18 cellular contexts compared by ENCODE assay signal in genomic region chr7:16350634-16351033, GRCh38.
DNase-seq lines count a peak whose midpoint lies in the region; ATAC-seq and TF ChIP-seq lines count a peak whose summit lies in the region.
"Had no signal": no experiment of that assay in that cellular context is flagged by ENCODE, and none has a peak within 500 bp of the region (broad histone marks: within the 10 kb centered on the region; RNA-seq: fewer than 3 reads in every experiment).

No MANE protein-coding gene starts in this region.

- no peaks in the 10 kb centered on the region for H3K36me3 ChIP-seq in thyroid gland
- H3K36me3 ChIP-seq: lower lobe of right lung had no signal

- ATAC-seq in GM18499 (IDR thresholded peaks at IDR 0.05; ENCODE audit: insufficient read depth, unreplicated experiment): peak; percentile 65
- peak; percentile 41 for ATAC-seq in GM19328 (IDR thresholded peaks at IDR 0.05; ENCODE audit: unreplicated experiment)
- peak; percentile 71 for ATAC-seq in GM21737 (IDR thresholded peaks at IDR 0.05; ENCODE audit: unreplicated experiment)
- ATAC-seq in HG03103 (IDR thresholded peaks at IDR 0.05; ENCODE audit: low read depth, unreplicated experiment): peak; percentile 60
- ATAC-seq in GM21528 (IDR thresholded peaks at IDR 0.05; ENCODE audit: low FRiP score, unreplicated experiment): no peak
- ATAC-seq: HepG2, lower lobe of right lung had no signal

- no peak for TF ChIP-seq CTCF in thyroid gland (IDR thresholded peaks at IDR 0.05)

- H3K4me3 ChIP-seq in thyroid gland (replicated peaks in 1 of 3): no peak overlapping the region
- H3K4me3 ChIP-seq: lower lobe of right lung had no signal

- no peaks in the 10 kb centered on the region for H3K4me1 ChIP-seq in thyroid gland

- DNase-seq in activated CD8-positive, alpha-beta memory T cell treated with anti-CD3 and anti-CD28 coated beads, Interleukin-2, amount 50 U/mL, for 4 hours: no peak
- no peak for DNase-seq in NCI-H1694 (lab: John Stamatoyannopoulos, UW)
- no peak for DNase-seq in thyroid gland
- DNase-seq: activated effector memory CD4-positive, alpha-beta T cell treated with anti-CD3 and anti-CD28 coated beads, Interleukin-2, amount 50 U/mL, for 16 hours; aorta; lower lobe of right lung; MM.1S; naive B cell; NCI-H2081 treated with DMSO at 0.1 percent for 48 hours; NCI-H774; SW 1271 had no signal

- intact Hi-C loops in thyroid gland (cut with DNase I): no loop called here

- no peaks in the 10 kb centered on the region for H3K27me3 ChIP-seq in thyroid gland

- TF ChIP-seq POLR2A in thyroid gland (IDR thresholded peaks at IDR 0.05): no peak

- H3K9me3 ChIP-seq in thyroid gland: no peaks in the 10 kb centered on the region

- WGBS in thyroid gland, 2 donors: 92 to 99% methylated on average over 2 of the region's 2 CpGs

- no peak overlapping the region for H3K27ac ChIP-seq in thyroid gland
- H3K27ac ChIP-seq: lower lobe of right lung, VCaP had no signal
